Comparison of ENCODE assay signal across 10 cellular contexts in genomic region chr10:119737039-119737663, GRCh38. TPM values are rescaled to one million over a fixed set of nuclear protein-coding genes. Genes with fewer than 3 reads are reported as not detected.
DNase-seq lines count a peak whose midpoint lies in the region; ATAC-seq and TF ChIP-seq lines count a peak whose summit lies in the region.
"Had no signal": no experiment of that assay in that cellular context is flagged by ENCODE, and none has a peak within 500 bp of the region (broad histone marks: within the 10 kb centered on the region; RNA-seq: fewer than 3 reads in every experiment).

No MANE protein-coding gene starts in this region.

- DNase-seq in activated naive CD4-positive, alpha-beta T cell treated with anti-CD3 and anti-CD28 coated beads, Interleukin-2, amount 50 U/mL, for 72 hours (ENCODE audit: low spot score in 2 of 2): no peak
- DNase-seq in activated naive CD4-positive, alpha-beta T cell treated with Interleukin-2 at 50 U/mL for 16 hours: no peak
- no peak for DNase-seq in WTC11 (ENCODE audit: low spot score)
- DNase-seq in mucosa of descending colon: no peak
- no peak for DNase-seq in OCI-M1 (lab: John Stamatoyannopoulos, UW)
- DNase-seq in NCI-H2107 treated with DMSO at 0.1 percent for 48 hours (lab: John Stamatoyannopoulos, UW; ENCODE audit: unreplicated experiment): no peak
- no peak for DNase-seq in vagina (ENCODE audit: extremely low spot score in 2 of 2)
- DNase-seq: DMS79 treated with DMSO at 0.1 percent for 48 hours had no signal

- H3K9me3 ChIP-seq in mucosa of descending colon: no peaks in the 10 kb centered on the region
- no peaks in the 10 kb centered on the region for H3K9me3 ChIP-seq in vagina
- H3K9me3 ChIP-seq: prostate gland had no signal

- H3K9me3 Mint-ChIP-seq in activated naive CD4-positive, alpha-beta T cell treated with anti-CD3 and anti-CD28 coated beads, Interleukin-2, amount 50 U/mL, for 72 hours: no peaks in the 10 kb centered on the region
- H3K9me3 Mint-ChIP-seq in WTC11: no peaks in the 10 kb centered on the region

- H3K4me1 ChIP-seq in mucosa of descending colon (ENCODE audit: low read depth) (no peaks in the 10 kb centered on the region), urinary bladder (ENCODE audit: insufficient read depth) (no peaks in the 10 kb centered on the region), vagina (peaks cover 28% of the 10 kb centered on the region)
- H3K4me1 ChIP-seq: prostate gland had no signal

- H3K36me3 ChIP-seq in mucosa of descending colon (ENCODE audit: low read depth) (no peaks in the 10 kb centered on the region), urinary bladder (ENCODE audit: insufficient read depth) (no peaks in the 10 kb centered on the region), vagina (no peaks in the 10 kb centered on the region)
- H3K36me3 ChIP-seq: prostate gland had no signal

- no peaks in the 10 kb centered on the region for H3K27me3 Mint-ChIP-seq in WTC11 (ENCODE audit: low read depth)

- POLR2A ChIA-PET in WTC11 (lab: Charles Lee): interaction anchor here (1.0 to 1.5 kb wide), 3 partner anchors 11 to 50 kb away, joined by 3 to 8 read pairs (median 4); partner anchors contain the start of gene INPP5F

- H3K27me3 ChIP-seq in vagina: no peaks in the 10 kb centered on the region

- intact Hi-C loops in mucosa of descending colon (cut with DNase I, micrococcal nuclease) (no loop called here), vagina (cut with DNase I) (no loop called here)

- TF ChIP-seq CTCF in WTC11 (IDR thresholded peaks at IDR 0.05): no peak
- TF ChIP-seq CTCF in mucosa of descending colon (IDR thresholded peaks at IDR 0.05): no peak
- TF ChIP-seq CTCF in vagina (IDR thresholded peaks at IDR 0.05): no peak

- CTCF ChIA-PET in WTC11 (lab: Charles Lee): interaction anchor here (1.6 to 2.0 kb wide), 2 partner anchors 11 to 13 kb away, joined by 6 to 9 read pairs; partner anchors contain the start of gene INPP5F

- TF ChIP-seq POLR2A in vagina (IDR thresholded peaks at IDR 0.05): no peak

- peaks cover 0 to 8% of the 10 kb centered on the region in 2 donors for H3K36me3 Mint-ChIP-seq in activated naive CD4-positive, alpha-beta T cell treated with anti-CD3 and anti-CD28 coated beads, Interleukin-2, amount 50 U/mL, for 72 hours
- H3K36me3 Mint-ChIP-seq in WTC11: no peaks in the 10 kb centered on the region

- H3K27ac ChIP-seq in urinary bladder (ENCODE audit: low read depth) (peak overlapping the region; percentile 10), vagina (no peak overlapping the region)
- H3K27ac ChIP-seq: prostate gland had no signal

- no peak overlapping the region for H3K27ac Mint-ChIP-seq in activated naive CD4-positive, alpha-beta T cell treated with anti-CD3 and anti-CD28 coated beads, Interleukin-2, amount 50 U/mL, for 72 hours
- H3K27ac Mint-ChIP-seq in WTC11: peak overlapping the region; percentile 54; the same call in 1 of the 2 replicates

- peaks cover 56% of the 10 kb centered on the region for H3K4me1 Mint-ChIP-seq in WTC11

- 93% methylated on average over 2 of the region's 2 CpGs for WGBS in urinary bladder

- peak; percentile 33 to 61 for ATAC-seq in activated naive CD4-positive, alpha-beta T cell treated with anti-CD3 and anti-CD28 coated beads, Interleukin-2, amount 50 U/mL, for 72 hours
- ATAC-seq in WTC11 (no peak), mucosa of descending colon (peak; percentile 20)

- H3K4me3 ChIP-seq in mucosa of descending colon (no peak overlapping the region), urinary bladder (ENCODE audit: low read depth, low read length) (no peak overlapping the region), vagina (no peak overlapping the region)
- H3K4me3 ChIP-seq: prostate gland had no signal

- H3K4me3 Mint-ChIP-seq in WTC11: no peak overlapping the region

TF ChIP-seq in WTC11, 78 proteins besides CTCF, POLR2A, EP300 and RAD21:
- TF ChIP-seq NFATC4 (CRISPR knock-in tag; IDR thresholded peaks at IDR 0.05) (no peak), KAT7 (CRISPR knock-in tag; IDR thresholded peaks at IDR 0.05; ENCODE audit: borderline replicate concordance) (no peak), NFYB (CRISPR knock-in tag; conservative IDR thresholded peaks at IDR 0.05; ENCODE audit: low read depth) (no peak), CREB1 (CRISPR knock-in tag; IDR thresholded peaks at IDR 0.05) (no peak), RORB (CRISPR knock-in tag; IDR thresholded peaks at IDR 0.05) (no peak), TP53 (CRISPR knock-in tag; IDR thresholded peaks at IDR 0.05) (no peak), MYBL2 (CRISPR knock-in tag; IDR thresholded peaks at IDR 0.05) (no peak), ZNF416 (CRISPR knock-in tag; IDR thresholded peaks at IDR 0.05) (no peak), ATF1 (CRISPR knock-in tag; IDR thresholded peaks at IDR 0.05) (no peak)
- TF ChIP-seq, protein P1, sequence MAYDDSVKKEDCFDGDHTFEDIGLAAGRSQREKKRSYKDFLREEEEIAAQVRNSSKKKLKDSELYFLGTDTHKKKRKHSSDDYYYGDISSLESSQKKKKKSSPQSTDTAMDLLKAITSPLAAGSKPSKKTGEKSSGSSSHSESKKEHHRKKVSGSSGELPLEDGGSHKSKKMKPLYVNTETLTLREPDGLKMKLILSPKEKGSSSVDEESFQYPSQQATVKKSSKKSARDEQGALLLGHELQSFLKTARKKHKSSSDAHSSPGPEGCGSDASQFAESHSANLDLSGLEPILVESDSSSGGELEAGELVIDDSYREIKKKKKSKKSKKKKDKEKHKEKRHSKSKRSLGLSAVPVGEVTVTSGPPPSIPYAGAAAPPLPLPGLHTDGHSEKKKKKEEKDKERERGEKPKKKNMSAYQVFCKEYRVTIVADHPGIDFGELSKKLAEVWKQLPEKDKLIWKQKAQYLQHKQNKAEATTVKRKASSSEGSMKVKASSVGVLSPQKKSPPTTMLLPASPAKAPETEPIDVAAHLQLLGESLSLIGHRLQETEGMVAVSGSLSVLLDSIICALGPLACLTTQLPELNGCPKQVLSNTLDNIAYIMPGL (CRISPR knock-in tag; IDR thresholded peaks at IDR 0.05): no peak
- TF ChIP-seq, protein P2, sequence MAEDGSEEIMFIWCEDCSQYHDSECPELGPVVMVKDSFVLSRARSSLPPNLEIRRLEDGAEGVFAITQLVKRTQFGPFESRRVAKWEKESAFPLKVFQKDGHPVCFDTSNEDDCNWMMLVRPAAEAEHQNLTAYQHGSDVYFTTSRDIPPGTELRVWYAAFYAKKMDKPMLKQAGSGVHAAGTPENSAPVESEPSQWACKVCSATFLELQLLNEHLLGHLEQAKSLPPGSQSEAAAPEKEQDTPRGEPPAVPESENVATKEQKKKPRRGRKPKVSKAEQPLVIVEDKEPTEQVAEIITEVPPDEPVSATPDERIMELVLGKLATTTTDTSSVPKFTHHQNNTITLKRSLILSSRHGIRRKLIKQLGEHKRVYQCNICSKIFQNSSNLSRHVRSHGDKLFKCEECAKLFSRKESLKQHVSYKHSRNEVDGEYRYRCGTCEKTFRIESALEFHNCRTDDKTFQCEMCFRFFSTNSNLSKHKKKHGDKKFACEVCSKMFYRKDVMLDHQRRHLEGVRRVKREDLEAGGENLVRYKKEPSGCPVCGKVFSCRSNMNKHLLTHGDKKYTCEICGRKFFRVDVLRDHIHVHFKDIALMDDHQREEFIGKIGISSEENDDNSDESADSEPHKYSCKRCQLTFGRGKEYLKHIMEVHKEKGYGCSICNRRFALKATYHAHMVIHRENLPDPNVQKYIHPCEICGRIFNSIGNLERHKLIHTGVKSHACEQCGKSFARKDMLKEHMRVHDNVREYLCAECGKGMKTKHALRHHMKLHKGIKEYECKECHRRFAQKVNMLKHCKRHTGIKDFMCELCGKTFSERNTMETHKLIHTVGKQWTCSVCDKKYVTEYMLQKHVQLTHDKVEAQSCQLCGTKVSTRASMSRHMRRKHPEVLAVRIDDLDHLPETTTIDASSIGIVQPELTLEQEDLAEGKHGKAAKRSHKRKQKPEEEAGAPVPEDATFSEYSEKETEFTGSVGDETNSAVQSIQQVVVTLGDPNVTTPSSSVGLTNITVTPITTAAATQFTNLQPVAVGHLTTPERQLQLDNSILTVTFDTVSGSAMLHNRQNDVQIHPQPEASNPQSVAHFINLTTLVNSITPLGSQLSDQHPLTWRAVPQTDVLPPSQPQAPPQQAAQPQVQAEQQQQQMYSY (CRISPR knock-in tag; IDR thresholded peaks at IDR 0.05): no peak
- TF ChIP-seq, protein P3, sequence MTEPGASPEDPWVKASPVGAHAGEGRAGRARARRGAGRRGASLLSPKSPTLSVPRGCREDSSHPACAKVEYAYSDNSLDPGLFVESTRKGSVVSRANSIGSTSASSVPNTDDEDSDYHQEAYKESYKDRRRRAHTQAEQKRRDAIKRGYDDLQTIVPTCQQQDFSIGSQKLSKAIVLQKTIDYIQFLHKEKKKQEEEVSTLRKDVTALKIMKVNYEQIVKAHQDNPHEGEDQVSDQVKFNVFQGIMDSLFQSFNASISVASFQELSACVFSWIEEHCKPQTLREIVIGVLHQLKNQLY (CRISPR knock-in tag; IDR thresholded peaks at IDR 0.05): no peak
- TF ChIP-seq, protein P4, sequence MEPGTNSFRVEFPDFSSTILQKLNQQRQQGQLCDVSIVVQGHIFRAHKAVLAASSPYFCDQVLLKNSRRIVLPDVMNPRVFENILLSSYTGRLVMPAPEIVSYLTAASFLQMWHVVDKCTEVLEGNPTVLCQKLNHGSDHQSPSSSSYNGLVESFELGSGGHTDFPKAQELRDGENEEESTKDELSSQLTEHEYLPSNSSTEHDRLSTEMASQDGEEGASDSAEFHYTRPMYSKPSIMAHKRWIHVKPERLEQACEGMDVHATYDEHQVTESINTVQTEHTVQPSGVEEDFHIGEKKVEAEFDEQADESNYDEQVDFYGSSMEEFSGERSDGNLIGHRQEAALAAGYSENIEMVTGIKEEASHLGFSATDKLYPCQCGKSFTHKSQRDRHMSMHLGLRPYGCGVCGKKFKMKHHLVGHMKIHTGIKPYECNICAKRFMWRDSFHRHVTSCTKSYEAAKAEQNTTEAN (CRISPR knock-in tag; IDR thresholded peaks at IDR 0.05): no peak

RNA-seq across cellular contexts. Expression of gene INPP5F, which starts 11.3 kb away (rescaled TPM):
- 10 to 100 TPM; 23.0 to 27.3 TPM for total RNA-seq in activated naive CD4-positive, alpha-beta T cell treated with anti-CD3 and anti-CD28 coated beads, Interleukin-2, amount 50 U/mL, for 72 hours
- total RNA-seq in WTC11 (2021) (79.3 to 83.3 TPM (median 80.6 TPM) in 3 replicates), mucosa of descending colon (10 to 100 TPM; 12.5 to 19.9 (median 13.2) TPM), urinary bladder (58.3 TPM), vagina (18.4 TPM)
- polyA plus RNA-seq in urinary bladder: 11.6 TPM
